8 cellular contexts compared by ENCODE assay signal in the genomic region with DNA sequence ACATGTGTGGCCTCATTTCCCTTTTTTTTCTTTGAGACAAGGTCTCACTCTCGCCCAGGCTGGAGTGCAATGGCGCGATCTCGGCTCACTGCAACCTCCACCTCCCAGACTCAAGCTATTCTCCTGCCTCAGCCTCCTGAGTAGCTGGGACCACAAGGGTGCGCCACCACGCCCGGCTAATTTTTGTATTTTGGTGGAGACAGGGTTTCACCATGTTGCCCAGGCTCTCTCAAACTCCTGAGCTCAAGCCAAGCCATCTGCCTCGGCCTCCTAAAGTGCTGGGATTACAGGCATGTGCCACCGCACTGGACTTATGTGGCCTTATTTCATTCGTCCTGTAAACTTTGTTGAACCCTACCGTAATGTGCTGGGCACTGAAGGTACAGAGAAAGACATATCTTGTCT. TPM values are rescaled to one million over a fixed set of nuclear protein-coding genes. Genes with fewer than 3 reads are reported as not detected.
DNase-seq lines count a peak whose midpoint lies in the region; ATAC-seq and TF ChIP-seq lines count a peak whose summit lies in the region.

No MANE protein-coding gene starts in this region.

- H3K9ac ChIP-seq in Loucy (ENCODE audit: low read depth, low read length, poor library complexity, severe bottlenecking) (peak overlapping the region; percentile 83), parathyroid adenoma (no peak overlapping the region)

- no peaks in the 10 kb centered on the region for H3K36me3 ChIP-seq in GM06990 (ENCODE audit: control insufficient read depth, insufficient read depth, low read length)
- H3K36me3 ChIP-seq in Loucy (ENCODE audit: insufficient read depth, low read length): no peaks in the 10 kb centered on the region
- peaks cover 0 to 4% (median 0%) of the 10 kb centered on the region in 3 donors for H3K36me3 ChIP-seq in esophagus squamous epithelium
- no peaks in the 10 kb centered on the region for H3K36me3 ChIP-seq in parathyroid adenoma (ENCODE audit: control insufficient read depth, insufficient read depth, low read length)

- peak overlapping the region; percentile 84 for H3K4me2 ChIP-seq in Loucy (ENCODE audit: low read depth, low read length, poor library complexity, severe bottlenecking)
- H3K4me2 ChIP-seq in parathyroid adenoma (ENCODE audit: low read length): peak overlapping the region; percentile 92

- peak overlapping the region; percentile 90 to 98 (median 96) for H3K27ac ChIP-seq in esophagus squamous epithelium
- peak overlapping the region; percentile 98 for H3K27ac ChIP-seq in parathyroid adenoma

- DNase-seq in GM06990 (ENCODE audit: extremely low read depth, insufficient read length) (peak; percentile 36), esophagus squamous epithelium (lab: John Stamatoyannopoulos, UW) (no peak), NCI-H2107 (lab: John Stamatoyannopoulos, UW) (no peak), NCI-H526 treated with DMSO at 0.1 percent for 48 hours (lab: John Stamatoyannopoulos, UW) (no peak)
- peak; percentile 71 for DNase-seq in activated CD8-positive, alpha-beta T cell treated with anti-CD3 and anti-CD28 coated beads for 36 hours

- H3K27me3 Mint-ChIP-seq in activated CD8-positive, alpha-beta T cell treated with anti-CD3 and anti-CD28 coated beads for 36 hours: no peaks in the 10 kb centered on the region

- no peaks in the 10 kb centered on the region for H3F3A ChIP-seq in Loucy (ENCODE audit: low read depth)

- TF ChIP-seq CTCF in GM06990 (IDR thresholded peaks at IDR 0.05; ENCODE audit: insufficient read depth, low read length, poor library complexity, severe bottlenecking) (peak; percentile 57), Loucy (conservative IDR thresholded peaks at IDR 0.05; ENCODE audit: low read length) (peak; percentile 59), esophagus squamous epithelium (IDR thresholded peaks at IDR 0.05) (peak in 3 of 6 experiments; percentile 3 to 35 (median 10)), parathyroid adenoma (IDR thresholded peaks at IDR 0.05) (no peak)
- TF ChIP-seq CTCF in activated CD8-positive, alpha-beta T cell treated with anti-CD3 and anti-CD28 coated beads for 36 hours (IDR thresholded peaks at IDR 0.05): peak; percentile 35

- H2AFZ ChIP-seq in Loucy (ENCODE audit: low read length) (peak overlapping the region; percentile 76), parathyroid adenoma (peak overlapping the region; percentile 91)

- no peaks in the 10 kb centered on the region for H4K20me1 ChIP-seq in Loucy (ENCODE audit: insufficient read depth, low read length, poor library complexity, severe bottlenecking)

- no peak for TF ChIP-seq POLR2A in esophagus squamous epithelium (IDR thresholded peaks at IDR 0.05)

- peaks cover 24% of the 10 kb centered on the region for H3K36me3 Mint-ChIP-seq in activated CD8-positive, alpha-beta T cell treated with anti-CD3 and anti-CD28 coated beads for 36 hours (ENCODE audit: low read depth)

- H3K4me3 ChIP-seq in GM06990 (replicated peaks; ENCODE audit: low read depth, low read length) (peak overlapping the region; percentile 72), Loucy (ENCODE audit: low read length, poor library complexity, severe bottlenecking) (peak overlapping the region; percentile 77), esophagus squamous epithelium (peak overlapping the region; percentile 34 to 71 (median 68)), parathyroid adenoma (ENCODE audit: low read depth, low read length) (peak overlapping the region; percentile 90)

- intact Hi-C loops in activated CD8-positive, alpha-beta T cell treated with anti-CD3 and anti-CD28 coated beads for 36 hours (cut with micrococcal nuclease): no loop called here
- intact Hi-C loops in esophagus squamous epithelium (cut with DNase I): no loop called here

- H3K4me3 Mint-ChIP-seq in activated CD8-positive, alpha-beta T cell treated with anti-CD3 and anti-CD28 coated beads for 36 hours: no peak overlapping the region

- H3K9me2 ChIP-seq in Loucy (replicated peaks; ENCODE audit: low read depth, low read length): no peaks in the 10 kb centered on the region

- CTCF ChIA-PET in activated CD8-positive, alpha-beta T cell treated with anti-CD3 and anti-CD28 coated beads for 36 hours (lab: Charles Lee): no interaction called here

- POLR2A ChIA-PET in activated CD8-positive, alpha-beta T cell treated with anti-CD3 and anti-CD28 coated beads for 36 hours (lab: Charles Lee): interaction anchor here (0.8 to 1.0 kb wide), 2 partner anchors 13 to 18 kb away, joined by 3 to 5 read pairs; no protein-coding TSS in a partner anchor

- 47 to 56% methylated on average over 11 of the region's 11 CpGs for WGBS in esophagus squamous epithelium, 2 donors

- no peaks in the 10 kb centered on the region for H3K9me3 Mint-ChIP-seq in activated CD8-positive, alpha-beta T cell treated with anti-CD3 and anti-CD28 coated beads for 36 hours

- no peak overlapping the region for H3K27ac Mint-ChIP-seq in activated CD8-positive, alpha-beta T cell treated with anti-CD3 and anti-CD28 coated beads for 36 hours

- peak; percentile 15 for ATAC-seq in activated CD8-positive, alpha-beta T cell treated with anti-CD3 and anti-CD28 coated beads for 36 hours
- ATAC-seq in HG02678 (IDR thresholded peaks at IDR 0.05; ENCODE audit: unreplicated experiment): no peak

- H3K9me3 ChIP-seq in Loucy (ENCODE audit: insufficient read depth, low read depth, low read length) (no peaks in the 10 kb centered on the region), esophagus squamous epithelium (no peaks in the 10 kb centered on the region), parathyroid adenoma (ENCODE audit: control insufficient read depth, low read length) (no peaks in the 10 kb centered on the region)

- H3K4me1 Mint-ChIP-seq in activated CD8-positive, alpha-beta T cell treated with anti-CD3 and anti-CD28 coated beads for 36 hours (ENCODE audit: low read depth): peaks cover 22% of the 10 kb centered on the region

- H3K27me3 ChIP-seq in GM06990 (replicated peaks; ENCODE audit: control insufficient read depth, insufficient read depth, low read length) (no peaks in the 10 kb centered on the region), Loucy (ENCODE audit: insufficient read depth, low read length, poor library complexity, severe bottlenecking) (no peaks in the 10 kb centered on the region), esophagus squamous epithelium (no peaks in the 10 kb centered on the region), parathyroid adenoma (ENCODE audit: control insufficient read depth, insufficient read depth, low read length) (no peaks in the 10 kb centered on the region)

- H3K79me2 ChIP-seq in Loucy (ENCODE audit: insufficient read depth, low read length) (peaks cover 22% of the 10 kb centered on the region), parathyroid adenoma (peaks cover 3% of the 10 kb centered on the region)

- H3K4me1 ChIP-seq in Loucy (ENCODE audit: insufficient read depth, low read length, poor library complexity, severe bottlenecking): peaks cover 50% of the 10 kb centered on the region
- H3K4me1 ChIP-seq in esophagus squamous epithelium: peaks cover 3 to 51% (median 9%) of the 10 kb centered on the region in 3 donors
- no peaks in the 10 kb centered on the region for H3K4me1 ChIP-seq in parathyroid adenoma

RNA-seq across cellular contexts. Expression of a gene that starts 0.6 kb away (rescaled TPM):
- 10 to 100 TPM; 22.3 to 23.7 TPM for total RNA-seq in activated CD8-positive, alpha-beta T cell treated with anti-CD3 and anti-CD28 coated beads for 36 hours
- total RNA-seq in esophagus squamous epithelium: 10 to 100 TPM in 3 of 4 donors, 1 to 10 TPM in 1; 8.9 to 22.1 (median 12.8) TPM

Comparison
In these comparisons a context has a peak if more than half of its experiments do, and no peak if none do; other contexts are left out.
1. DNase-seq: peak in GM06990 (single experiment) and activated CD8-positive, alpha-beta T cell treated with anti-CD3 and anti-CD28 coated beads for 36 hours (single experiment); none in esophagus squamous epithelium (single experiment), NCI-H2107 (single experiment) and NCI-H526 treated with DMSO at 0.1 percent for 48 hours (single experiment).
2. Peak in every context shown above with its lines, with median percentiles within 50 percentile points of each other: H3K4me3 ChIP-seq.